ENCODE assay signal across 9 cellular contexts in the genomic region with DNA sequence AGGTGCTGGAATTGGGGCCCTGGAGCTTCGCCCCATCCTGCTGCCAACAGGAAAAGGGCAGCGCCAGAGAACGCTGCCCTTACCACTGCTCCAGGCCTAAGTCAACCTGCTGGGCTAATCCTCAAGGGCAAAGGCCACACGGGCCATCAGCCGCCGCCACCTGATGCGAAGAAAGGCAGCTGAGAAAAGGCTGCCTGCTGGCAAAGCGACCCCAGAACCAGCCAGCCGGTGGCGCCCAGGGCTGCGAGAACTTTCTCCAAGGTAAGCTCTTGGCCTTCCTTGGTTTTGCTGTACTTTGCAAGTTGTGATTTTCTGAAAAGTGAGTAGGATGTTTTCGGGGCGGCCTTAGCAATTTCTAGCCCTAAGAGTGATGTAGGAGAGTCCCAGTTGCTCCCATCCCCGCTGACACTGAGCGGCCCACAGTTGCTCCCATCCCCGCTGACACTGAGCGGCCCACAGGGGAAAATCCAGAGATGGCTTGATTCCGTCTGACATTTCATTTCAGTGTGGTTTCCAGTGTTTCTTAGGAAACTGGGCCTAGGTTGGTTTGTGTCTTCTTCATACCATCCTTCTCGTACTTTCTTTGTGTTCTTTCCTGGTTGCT. TPM values are rescaled to one million over a fixed set of nuclear protein-coding genes. Genes with fewer than 3 reads are reported as not detected.
DNase-seq lines count a peak whose midpoint lies in the region; ATAC-seq, FAIRE-seq and TF ChIP-seq lines count a peak whose summit lies in the region.
"Not testable (repeated sequence)": the region's sequence is repeated elsewhere in the genome, so short reads cannot be mapped to it uniquely, and the experiment has no call there.
"Had no signal": no experiment of that assay in that cellular context is flagged by ENCODE, and none has a peak within 500 bp of the region (broad histone marks: within the 10 kb centered on the region; RNA-seq: fewer than 3 reads in every experiment).

No MANE protein-coding gene starts in this region.

- H3K9me3 Mint-ChIP-seq in GM23338; activated CD4-positive, alpha-beta T cell treated with anti-CD3 and anti-CD28 coated beads for 36 hours (ENCODE audit: low read depth); activated T-helper 17 cell treated with anti-CD3 and anti-CD28 coated beads, Interleukin-2, amount 50 U/mL, for 72 hours; activated naive CD8-positive, alpha-beta T cell treated with anti-CD3 and anti-CD28 coated beads, Interleukin-2, amount 50 U/mL, for 24 hours: not testable (repeated sequence)

- H3K27me3 Mint-ChIP-seq in GM23338 (ENCODE audit: insufficient read depth, low read depth, poor library complexity); activated CD4-positive, alpha-beta T cell treated with anti-CD3 and anti-CD28 coated beads for 36 hours; activated T-helper 17 cell treated with anti-CD3 and anti-CD28 coated beads, Interleukin-2, amount 50 U/mL, for 72 hours; activated naive CD8-positive, alpha-beta T cell treated with anti-CD3 and anti-CD28 coated beads, Interleukin-2, amount 50 U/mL, for 24 hours: not testable (repeated sequence)

- H2AFZ ChIP-seq in GM23338; keratinocyte (ENCODE audit: control insufficient read depth, low read length): not testable (repeated sequence)

- peak; percentile 74 for FAIRE-seq in keratinocyte (lab: Jason Lieb, UNC)

- not testable (repeated sequence) for H3K9ac ChIP-seq in keratinocyte (ENCODE audit: control insufficient read depth, extremely low read depth, insufficient read depth, low read length)

- H3K27me3 ChIP-seq in GM23338 (ENCODE audit: insufficient read depth); keratinocyte (ENCODE audit: control insufficient read depth, extremely low read depth, insufficient read depth, low read length): not testable (repeated sequence)

- H3K36me3 Mint-ChIP-seq in GM23338 (ENCODE audit: low read depth); activated CD4-positive, alpha-beta T cell treated with anti-CD3 and anti-CD28 coated beads for 36 hours (ENCODE audit: low read depth); activated T-helper 17 cell treated with anti-CD3 and anti-CD28 coated beads, Interleukin-2, amount 50 U/mL, for 72 hours (ENCODE audit: low read depth); activated naive CD8-positive, alpha-beta T cell treated with anti-CD3 and anti-CD28 coated beads, Interleukin-2, amount 50 U/mL, for 24 hours (ENCODE audit: low read depth): not testable (repeated sequence)

- peak in 1 of 2 experiments; percentile 30; a peak in 1 of 4 replicates for TF ChIP-seq CTCF in GM23338 (conservative IDR thresholded peaks at IDR 0.05; ENCODE audit: low read depth in 2 of 2)
- TF ChIP-seq CTCF in keratinocyte (optimal IDR thresholded peaks at IDR 0.05 in 1 of 3, IDR thresholded peaks at IDR 0.05 in 1 of 3, conservative IDR thresholded peaks at IDR 0.05 in 1 of 3; ENCODE audit: extremely low read depth in 1 of 3, insufficient read depth in 2 of 3, low read length in 3 of 3) = not testable (repeated sequence)

- H4K20me1 ChIP-seq in GM23338 (replicated peaks; ENCODE audit: insufficient read depth); keratinocyte (ENCODE audit: control insufficient read depth, extremely low read depth, insufficient read depth, low read length): not testable (repeated sequence)

- H3K79me2 ChIP-seq in GM23338 (replicated peaks; ENCODE audit: insufficient read depth); keratinocyte (ENCODE audit: control insufficient read depth, insufficient read depth, low read length): not testable (repeated sequence)

- H3F3A ChIP-seq in GM23338 (replicated peaks; ENCODE audit: low read depth) = not testable (repeated sequence)

- dilution Hi-C loops in keratinocyte (cut with MboI; ENCODE audit: extremely low pct_ligation_motif_present, low sequenced_read_pairs) = not testable (repeated sequence)

- peak; percentile 82 for ATAC-seq in GM23338
- peak; percentile 26 for ATAC-seq in activated CD4-positive, alpha-beta T cell treated with anti-CD3 and anti-CD28 coated beads for 36 hours
- ATAC-seq in activated T-helper 17 cell treated with anti-CD3 and anti-CD28 coated beads, Interleukin-2, amount 50 U/mL, for 72 hours (replicated peaks) = peak; percentile 75
- ATAC-seq in activated naive CD8-positive, alpha-beta T cell treated with anti-CD3 and anti-CD28 coated beads, Interleukin-2, amount 50 U/mL, for 24 hours = peak; percentile 22

- peak; percentile 0 for DNase-seq in GM23338 (ENCODE audit: low spot score)
- peak; percentile 35 for DNase-seq in activated CD4-positive, alpha-beta T cell treated with anti-CD3 and anti-CD28 coated beads for 36 hours
- peak; percentile 13 to 18 for DNase-seq in activated CD4-positive, alpha-beta T cell treated with anti-CD3 and anti-CD28 coated beads, Interleukin-2, amount 50 U/mL, for 4 hours
- DNase-seq in activated naive CD8-positive, alpha-beta T cell treated with anti-CD3 and anti-CD28 coated beads, Interleukin-2, amount 50 U/mL, for 24 hours; keratinocyte (ENCODE audit: low read depth, low spot score): not testable (repeated sequence)

- not testable (repeated sequence) for H3K4me3 ChIP-seq in GM23338; keratinocyte (ENCODE audit: control insufficient read depth in 2 of 3, extremely low read depth in 1 of 3, insufficient read depth in 2 of 3, low read depth in 1 of 3, low read length in 3 of 3)

- not testable (repeated sequence) for H3K27ac Mint-ChIP-seq in GM23338; activated CD4-positive, alpha-beta T cell treated with anti-CD3 and anti-CD28 coated beads for 36 hours; activated T-helper 17 cell treated with anti-CD3 and anti-CD28 coated beads, Interleukin-2, amount 50 U/mL, for 72 hours; activated naive CD8-positive, alpha-beta T cell treated with anti-CD3 and anti-CD28 coated beads, Interleukin-2, amount 50 U/mL, for 24 hours

- H3K4me1 Mint-ChIP-seq in GM23338; activated CD4-positive, alpha-beta T cell treated with anti-CD3 and anti-CD28 coated beads for 36 hours; activated T-helper 17 cell treated with anti-CD3 and anti-CD28 coated beads, Interleukin-2, amount 50 U/mL, for 72 hours; activated naive CD8-positive, alpha-beta T cell treated with anti-CD3 and anti-CD28 coated beads, Interleukin-2, amount 50 U/mL, for 24 hours: not testable (repeated sequence)

- not testable (repeated sequence) for H3K36me3 ChIP-seq in GM23338 (ENCODE audit: insufficient read depth); keratinocyte (ENCODE audit: control insufficient read depth in 2 of 2, extremely low read depth in 1 of 2, insufficient read depth in 2 of 2, low read length in 2 of 2)

- not testable (repeated sequence) for H3K4me2 ChIP-seq in GM23338; keratinocyte (ENCODE audit: control insufficient read depth, extremely low read depth, insufficient read depth, low read depth, low read length)

- H3K4me3 Mint-ChIP-seq in GM23338; activated CD4-positive, alpha-beta T cell treated with anti-CD3 and anti-CD28 coated beads for 36 hours; activated T-helper 17 cell treated with anti-CD3 and anti-CD28 coated beads, Interleukin-2, amount 50 U/mL, for 72 hours; activated naive CD8-positive, alpha-beta T cell treated with anti-CD3 and anti-CD28 coated beads, Interleukin-2, amount 50 U/mL, for 24 hours: not testable (repeated sequence)

- CTCF ChIA-PET in activated CD4-positive, alpha-beta T cell treated with anti-CD3 and anti-CD28 coated beads for 36 hours (lab: Charles Lee) = not testable (repeated sequence)

- not testable (repeated sequence) for H3K9me2 ChIP-seq in GM23338 (ENCODE audit: insufficient read depth)

- H3K9me3 ChIP-seq in keratinocyte (ENCODE audit: control insufficient read depth, low read depth, low read length) = not testable (repeated sequence)

- not testable (repeated sequence) for H3K27ac ChIP-seq in GM23338 (ENCODE audit: low read depth); keratinocyte (ENCODE audit: control insufficient read depth, insufficient read depth, low read length)

- H3K4me1 ChIP-seq in GM23338 (ENCODE audit: insufficient read depth); keratinocyte (ENCODE audit: control insufficient read depth, extremely low read depth, insufficient read depth, low read length): not testable (repeated sequence)

- intact Hi-C loops in activated CD4-positive, alpha-beta T cell treated with anti-CD3 and anti-CD28 coated beads for 36 hours (cut with DNase I, micrococcal nuclease) = not testable (repeated sequence)

- POLR2A ChIA-PET in activated CD4-positive, alpha-beta T cell treated with anti-CD3 and anti-CD28 coated beads for 36 hours (lab: Charles Lee) = not testable (repeated sequence)

- H3K9me1 ChIP-seq in keratinocyte (ENCODE audit: control insufficient read depth, extremely low read depth, insufficient read depth, low read length) = not testable (repeated sequence)

RNA-seq across cellular contexts. Expression of a gene that starts 15.6 kb away (rescaled TPM):
- total RNA-seq in GM23338 (2014; rRNA removed; shearing (Covaris generic)) = not detected in 2 replicates
- polyA plus RNA-seq in GM23338 (2016; fragmentation: Nextera tagmentation; extraction: Ambion mirVana) (not detected in 2 replicates), keratinocyte (0.01 to 0.11 TPM (median 0.06 TPM) in 3 replicates)
- 10 to 100 TPM; 38.8 to 54.0 TPM for total RNA-seq in activated CD4-positive, alpha-beta T cell treated with anti-CD3 and anti-CD28 coated beads for 36 hours
- 100 to 1,000 TPM in 1 of 2 donors, 10 to 100 TPM in 1; 34.0 to 127 TPM for total RNA-seq in activated T-helper 17 cell treated with anti-CD3 and anti-CD28 coated beads, Interleukin-2, amount 50 U/mL, for 72 hours
- 1.1 TPM for polyA plus RNA-seq in keratinocyte (2011; ENCODE audit: low read depth)
- polyA plus RNA-seq in keratinocyte (2011; cell fraction: cytosol; rRNA removed) = 0.16 TPM in 1 of 2 replicates, not detected in the other
- 0.33 TPM in 1 of 2 replicates, not detected in the other for polyA plus RNA-seq in keratinocyte (2011; cell fraction: nucleus; rRNA removed)
- 0.42 TPM in 1 of 2 replicates, not detected in the other for polyA plus RNA-seq in keratinocyte (2012; ENCODE audit: low replicate concordance)
- 0.06 to 0.26 TPM in 2 of 3 replicates, not detected in the other for polyA minus RNA-seq in keratinocyte
- not detected for polyA minus RNA-seq in keratinocyte (2011; cell fraction: cytosol; rRNA and poly(A)+ RNA removed)
- not detected in 2 replicates for polyA minus RNA-seq in keratinocyte (2011; cell fraction: nucleus; rRNA and poly(A)+ RNA removed)
- total RNA-seq: A673, NCI-H460, SJSA1 had no signal

Comparison
In these comparisons a context has a peak if more than half of its experiments do, and no peak if none do; other contexts are left out.
1. ATAC-seq: peak in every context shown above with its lines; median percentile 82 in GM23338; 75 in activated T-helper 17 cell treated with anti-CD3 and anti-CD28 coated beads, Interleukin-2, amount 50 U/mL, for 72 hours; 26 in activated CD4-positive, alpha-beta T cell treated with anti-CD3 and anti-CD28 coated beads for 36 hours; 22 in activated naive CD8-positive, alpha-beta T cell treated with anti-CD3 and anti-CD28 coated beads, Interleukin-2, amount 50 U/mL, for 24 hours.
2. RNA of a gene that starts 15.6 kb away (total RNA-seq): 34.0 to 127 TPM in activated T-helper 17 cell treated with anti-CD3 and anti-CD28 coated beads, Interleukin-2, amount 50 U/mL, for 72 hours and 38.8 to 54.0 TPM in activated CD4-positive, alpha-beta T cell treated with anti-CD3 and anti-CD28 coated beads for 36 hours; not detected in GM23338; every median in the first group is over 10 times any median in the second.